20 cellular contexts compared by ENCODE assay signal in the genomic region with DNA sequence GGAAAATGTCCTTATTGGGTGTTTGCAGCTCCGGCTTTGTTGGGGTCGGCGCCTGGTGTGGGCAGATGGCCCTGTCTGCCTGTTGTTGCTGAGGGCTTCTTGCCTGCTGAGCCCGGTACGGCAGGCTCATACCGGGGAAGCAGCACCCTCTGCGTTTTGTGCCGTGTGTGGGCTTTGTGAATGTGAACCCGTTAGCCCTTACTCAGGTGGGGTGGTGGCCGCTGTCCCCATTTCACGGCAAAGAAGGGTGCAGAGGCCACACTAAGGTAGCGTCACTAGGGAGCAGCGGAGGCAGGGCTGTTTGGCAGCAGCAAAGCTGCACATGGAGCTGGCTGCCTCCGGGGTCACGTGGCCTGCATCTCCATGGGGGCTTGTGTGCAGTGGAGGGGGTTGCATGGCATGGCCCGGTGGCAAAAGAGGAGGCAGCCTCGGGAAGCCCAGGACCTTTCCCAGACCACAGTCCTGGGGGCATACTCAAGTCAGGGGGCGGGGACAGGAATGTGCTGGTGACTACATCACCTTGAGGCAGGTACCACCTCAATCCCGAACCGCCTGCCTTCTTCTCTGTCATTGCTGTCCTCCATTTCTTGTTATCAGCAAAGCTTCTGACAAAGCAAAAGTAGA. TPM values are rescaled to one million over a fixed set of nuclear protein-coding genes. Genes with fewer than 3 reads are reported as not detected.
DNase-seq lines count a peak whose midpoint lies in the region; ATAC-seq, FAIRE-seq and TF ChIP-seq lines count a peak whose summit lies in the region.
"Had no signal": no experiment of that assay in that cellular context is flagged by ENCODE, and none has a peak within 500 bp of the region (broad histone marks: within the 10 kb centered on the region; RNA-seq: fewer than 3 reads in every experiment).

No MANE protein-coding gene starts in this region.

- no peak overlapping the region for H3K4me3 Mint-ChIP-seq in MCF 10A (ENCODE audit: unreplicated experiment)
- H3K4me3 Mint-ChIP-seq in activated naive CD4-positive, alpha-beta T cell treated with anti-CD3 and anti-CD28 coated beads for 36 hours, result no peak overlapping the region
- H3K4me3 Mint-ChIP-seq: activated CD8-positive, alpha-beta T cell treated with anti-CD3 and anti-CD28 coated beads, Interleukin-2, amount 10 ng/mL, durations not matched to agents 7 days and 5 days had no signal

- TF ChIP-seq CTCF in breast epithelium (IDR thresholded peaks at IDR 0.05), result no peak
- TF ChIP-seq CTCF in MCF 10A (IDR thresholded peaks at IDR 0.05; ENCODE audit: unreplicated experiment), result no peak
- TF ChIP-seq CTCF in K562 (IDR thresholded peaks at IDR 0.05 in 2 of 3, conservative IDR thresholded peaks at IDR 0.05 in 1 of 3; ENCODE audit: insufficient read depth in 2 of 3, low read depth in 1 of 3, low read length in 3 of 3), result no peak

- H3K27ac ChIP-seq in breast epithelium (peak overlapping the region; percentile 19 to 72), K562 (ENCODE audit: extremely low read depth, low read depth, low read length) (no peak overlapping the region), mesenchymal stem cell (ENCODE audit: low read length, poor library complexity, severe bottlenecking) (peak overlapping the region; percentile 82), temporal lobe (ENCODE audit: low read depth, low read length) (peak overlapping the region; percentile 36)
- H3K27ac ChIP-seq: A549, heart left ventricle, KMS-11, neutrophil, thoracic aorta had no signal

- H2BK120ac ChIP-seq in mesenchymal stem cell (ENCODE audit: low read depth, low read length), result peak overlapping the region; percentile 6

- no peak overlapping the region for H2BK15ac ChIP-seq in mesenchymal stem cell (ENCODE audit: low read depth, poor library complexity, severe bottlenecking)

- intact Hi-C loops in breast epithelium (cut with DNase I; ENCODE audit: low total_unique reads), result no loop called here
- intact Hi-C loops in MCF 10A (cut with micrococcal nuclease), result no loop called here
- intact Hi-C loops in K562 (cut with micrococcal nuclease), result no loop called here
- intact Hi-C loops in activated naive CD4-positive, alpha-beta T cell treated with anti-CD3 and anti-CD28 coated beads for 36 hours (cut with micrococcal nuclease), result no loop called here

- H2AFZ ChIP-seq in K562 (ENCODE audit: low read depth, low read length) (0 out of 2 replicates have a peak overlapping the region, but pooled peaks have one; percentile 14), mesenchymal stem cell (ENCODE audit: low read depth, low read length) (no peak overlapping the region)

- H3K27me3 Mint-ChIP-seq in MCF 10A (ENCODE audit: insufficient read depth, unreplicated experiment), result no peaks in the 10 kb centered on the region
- no peaks in the 10 kb centered on the region for H3K27me3 Mint-ChIP-seq in activated naive CD4-positive, alpha-beta T cell treated with anti-CD3 and anti-CD28 coated beads for 36 hours (ENCODE audit: low read depth)

- H3K9me1 ChIP-seq in K562 (ENCODE audit: control insufficient read depth, insufficient read depth, low read length), result no peaks in the 10 kb centered on the region

- CTCF ChIA-PET in MCF 10A (lab: Yijun Ruan, JAX) (interaction anchor here (0.7 to 2.7 kb wide), 2 partner anchors 20 to 47 kb away, joined by 3 to 11 read pairs; a partner anchor contains a TSS), K562 (lab: Yijun Ruan, JAX; ENCODE audit: low intra/inter-chr PET ratio) (no interaction called here)
- CTCF ChIA-PET in activated naive CD4-positive, alpha-beta T cell treated with anti-CD3 and anti-CD28 coated beads for 36 hours (lab: Charles Lee), result interaction anchor here (0.9 to 1.2 kb wide), 3 partner anchors 20 to 184 kb away, joined by 3 to 4 read pairs (median 3); a partner anchor contains a TSS

- no peak for FAIRE-seq in K562 (lab: Jason Lieb, UNC)
- FAIRE-seq: A549, D721Med, endothelial cell of umbilical vein had no signal

- H4K91ac ChIP-seq in mesenchymal stem cell (ENCODE audit: low read length), result peak overlapping the region; percentile 91

- H3K36me3 ChIP-seq in breast epithelium (no peaks in the 10 kb centered on the region), K562 (ENCODE audit: control insufficient read depth, insufficient read depth, low read length) (no peaks in the 10 kb centered on the region), mesenchymal stem cell (ENCODE audit: control insufficient read depth in 1 of 2, insufficient read depth in 2 of 2, low read depth in 1 of 2, low read length in 2 of 2) (peaks cover 0 to 1% of the 10 kb centered on the region in 2 experiments)
- H3K36me3 ChIP-seq: heart left ventricle, left lung, neutrophil, thoracic aorta had no signal

- no peak overlapping the region for H2BK5ac ChIP-seq in mesenchymal stem cell (ENCODE audit: low read depth, low read length, poor library complexity, severe bottlenecking)

- H3K4me3 ChIP-seq in breast epithelium (peak overlapping the region in 2 of 3 donors; percentile 20 to 46), K562 (no peak overlapping the region), mesenchymal stem cell (ENCODE audit: insufficient read depth in 1 of 2, low read depth in 1 of 2, low read length in 2 of 2) (no peak overlapping the region)
- H3K4me3 ChIP-seq: A549, heart left ventricle, left lung, thoracic aorta had no signal

- BruUV-seq in MCF 10A (replicated peaks; lab: Mats Ljungman, UMichigan) (no TSS peak), K562 (replicated peaks; lab: Mats Ljungman, UMichigan) (no TSS peak)

- H3K9ac ChIP-seq in K562 (ENCODE audit: insufficient read depth in 1 of 2, low read depth in 2 of 2, low read length in 2 of 2) (0 out of 4 replicates have a peak overlapping the region, but pooled peaks of 1 of the 2 experiments have one; percentile 38), mesenchymal stem cell (ENCODE audit: low read length) (peak overlapping the region; percentile 30)
- H3K9ac ChIP-seq: KMS-11 had no signal

- 60% methylated on average over 20 of the region's 20 CpGs for WGBS in K562 (ENCODE audit: insufficient coverage, low coverage, missing lambda C conversion rate)
- 90% methylated on average over 20 of the region's 20 CpGs for WGBS in mesenchymal stem cell

- no peak for TF ChIP-seq POLR2A in breast epithelium (IDR thresholded peaks at IDR 0.05)
- no peak for TF ChIP-seq POLR2A in K562 (conservative IDR thresholded peaks at IDR 0.05)

- no peak for TF ChIP-seq RAD21 in K562 (CRISPR knock-in tag; conservative IDR thresholded peaks at IDR 0.05 in 1 of 2, IDR thresholded peaks at IDR 0.05 in 1 of 2)

- ATAC-seq in K562, result no peak
- no peak for ATAC-seq in HG03521 (IDR thresholded peaks at IDR 0.05; ENCODE audit: unreplicated experiment)
- ATAC-seq: A549; activated CD8-positive, alpha-beta T cell treated with anti-CD3 and anti-CD28 coated beads, Interleukin-2, amount 10 ng/mL, durations not matched to agents 7 days and 5 days; heart left ventricle; left lung had no signal

- DNase-seq in breast epithelium (ENCODE audit: low spot score in 2 of 2), result no peak
- DNase-seq in MCF 10A (ENCODE audit: unreplicated experiment), result no peak
- DNase-seq in K562 (ENCODE audit: extremely low read depth in 1 of 4, low spot score in 3 of 4), result no peak
- no peak for DNase-seq in mesenchymal stem cell
- DNase-seq in activated naive CD4-positive, alpha-beta T cell treated with anti-CD3 and anti-CD28 coated beads for 36 hours, result no peak
- no peak for DNase-seq in NCI-H774 (lab: John Stamatoyannopoulos, UW)
- DNase-seq: activated CD8-positive, alpha-beta T cell treated with anti-CD3 and anti-CD28 coated beads, Interleukin-2, amount 10 ng/mL, durations not matched to agents 7 days and 5 days; heart left ventricle; left lung; NCI-H2029; stimulated activated CD4-positive, alpha-beta T cell treated with anti-CD3 and anti-CD28 coated beads, Interleukin-12 subunit alpha, Interleukin-12 subunit beta, amount 100 ng/mL, for 4 hours had no signal

- H3K36me3 Mint-ChIP-seq in MCF 10A (ENCODE audit: insufficient read depth, unreplicated experiment), result peaks cover 6% of the 10 kb centered on the region
- H3K36me3 Mint-ChIP-seq in activated naive CD4-positive, alpha-beta T cell treated with anti-CD3 and anti-CD28 coated beads for 36 hours (ENCODE audit: low read depth), result no peaks in the 10 kb centered on the region

- no peaks in the 10 kb centered on the region for H4K20me1 ChIP-seq in K562 (replicated peaks; ENCODE audit: control insufficient read depth, insufficient read depth, low read length)

- H3K23ac ChIP-seq in mesenchymal stem cell (ENCODE audit: low read length in 2 of 2), result peak overlapping the region in 1 of 2 experiments; percentile 96

- peak overlapping the region; percentile 50 to 72 for H3K18ac ChIP-seq in mesenchymal stem cell (ENCODE audit: low read depth in 1 of 2, low read length in 2 of 2)

- peak overlapping the region; percentile 74 for H4K8ac ChIP-seq in mesenchymal stem cell (ENCODE audit: low read length)

- H3K27me3 ChIP-seq in breast epithelium (no peaks in the 10 kb centered on the region), K562 (ENCODE audit: control insufficient read depth in 2 of 2, insufficient read depth in 2 of 2, low read length in 2 of 2) (peaks cover 0 to 10% of the 10 kb centered on the region in 2 experiments; a peak in 2 of 5 replicates), mesenchymal stem cell (ENCODE audit: control insufficient read depth in 1 of 2, insufficient read depth in 1 of 2, low read length in 2 of 2) (no peaks in the 10 kb centered on the region)
- H3K27me3 ChIP-seq: heart left ventricle, left lung, neutrophil had no signal

- peaks cover 32% of the 10 kb centered on the region for H3K4me1 Mint-ChIP-seq in MCF 10A (ENCODE audit: insufficient read depth, unreplicated experiment)
- no peaks in the 10 kb centered on the region for H3K4me1 Mint-ChIP-seq in activated naive CD4-positive, alpha-beta T cell treated with anti-CD3 and anti-CD28 coated beads for 36 hours (ENCODE audit: low read depth)

- no peak overlapping the region for H3K27ac Mint-ChIP-seq in MCF 10A (ENCODE audit: low read depth, unreplicated experiment)
- H3K27ac Mint-ChIP-seq in activated naive CD4-positive, alpha-beta T cell treated with anti-CD3 and anti-CD28 coated beads for 36 hours, result no peak overlapping the region
- H3K27ac Mint-ChIP-seq: activated CD8-positive, alpha-beta T cell treated with anti-CD3 and anti-CD28 coated beads, Interleukin-2, amount 10 ng/mL, durations not matched to agents 7 days and 5 days; activated T-helper 2 cell treated with anti-CD3 and anti-CD28 coated beads, Interferon-gamma antibody, Interleukin-2, Interleukin-4, amounts not matched to agents 10 μg/mL and 5 μg/mL and 100 μg/mL, durations not matched to agents 14 hours and 24 hours and 36 hours had no signal

- peak overlapping the region; percentile 19 to 85 for H2BK12ac ChIP-seq in mesenchymal stem cell (ENCODE audit: low read length in 2 of 2)

- H3K4me1 ChIP-seq in breast epithelium (peaks cover 13 to 28% of the 10 kb centered on the region in 2 donors), K562 (replicated peaks in 1 of 2; ENCODE audit: control insufficient read depth in 2 of 2, insufficient read depth in 2 of 2, low read length in 2 of 2) (peaks cover 0 to 13% of the 10 kb centered on the region in 2 experiments; a peak in 3 of 5 replicates), mesenchymal stem cell (ENCODE audit: control insufficient read depth, insufficient read depth, low read depth, low read length) (peaks cover 76% of the 10 kb centered on the region)

- no peaks in the 10 kb centered on the region for H3K79me2 ChIP-seq in K562 (ENCODE audit: control insufficient read depth, insufficient read depth, low read length)

- H3K9me3 ChIP-seq in breast epithelium (no peaks in the 10 kb centered on the region), K562 (replicated peaks; ENCODE audit: control insufficient read depth, insufficient read depth, low read depth, low read length) (no peaks in the 10 kb centered on the region), mesenchymal stem cell (ENCODE audit: control insufficient read depth, low read length) (no peaks in the 10 kb centered on the region)
- H3K9me3 ChIP-seq: A549, heart left ventricle, left lung, neutrophil, thoracic aorta had no signal

- peak overlapping the region; percentile 92 for H2AK5ac ChIP-seq in mesenchymal stem cell (ENCODE audit: low read length, severe bottlenecking)

- H3K14ac ChIP-seq in mesenchymal stem cell (ENCODE audit: low read length in 2 of 2), result peak overlapping the region in 1 of 2 experiments; percentile 93

- H3K9me3 Mint-ChIP-seq in MCF 10A (ENCODE audit: unreplicated experiment), result no peaks in the 10 kb centered on the region
- H3K9me3 Mint-ChIP-seq in activated naive CD4-positive, alpha-beta T cell treated with anti-CD3 and anti-CD28 coated beads for 36 hours, result no peaks in the 10 kb centered on the region
- H3K9me3 Mint-ChIP-seq: activated T-helper 2 cell treated with anti-CD3 and anti-CD28 coated beads, Interferon-gamma antibody, Interleukin-2, Interleukin-4, amounts not matched to agents 10 μg/mL and 5 μg/mL and 100 μg/mL, durations not matched to agents 14 hours and 24 hours and 36 hours had no signal

- no peak for TF ChIP-seq EP300 in K562 (IDR thresholded peaks at IDR 0.05; ENCODE audit: low read length)

- H3K4ac ChIP-seq in mesenchymal stem cell (ENCODE audit: low read depth in 1 of 2, low read length in 2 of 2), result peak overlapping the region; percentile 67

- in situ Hi-C loops in K562 (cut with MboI), result no loop called here

- H3K4me2 ChIP-seq in K562 (ENCODE audit: insufficient read depth, low read length) (no peak overlapping the region), mesenchymal stem cell (ENCODE audit: low read length, poor library complexity, severe bottlenecking) (no peak overlapping the region)
- H3K4me2 ChIP-seq: A549, KMS-11 had no signal

- POLR2A ChIA-PET in MCF 10A (lab: Yijun Ruan, JAX) (interaction anchor here (0.5 to 1.5 kb wide), 3 partner anchors 23 to 66 kb away, joined by 3 to 5 read pairs (median 4); no protein-coding TSS in a partner anchor), K562 (lab: Yijun Ruan, JAX) (interaction anchor here (0.9 to 3.1 kb wide), 6 partner anchors 8 to 110 kb away, joined by 3 to 27 read pairs (median 4); a partner anchor contains a TSS)

- H3K79me1 ChIP-seq in mesenchymal stem cell (replicated peaks; ENCODE audit: low read length, poor library complexity, severe bottlenecking), result peaks cover 9% of the 10 kb centered on the region

RNA-seq across cellular contexts. Expression of a gene that starts 47.3 kb away (rescaled TPM):
- total RNA-seq in breast epithelium (10 to 100 TPM; 18.1 to 32.1 (median 28.5) TPM), MCF 10A (2022) (29.7 and 32.1 TPM in 2 replicates), K562 (2014; rRNA removed) (24.6 and 31.5 TPM in 2 replicates), K562 (2014; rRNA removed; fragmentation: Illumina TruSeq; extraction: Trizol) (11.1 and 12.6 TPM in 2 replicates), K562 (2015; rRNA removed; fragmentation: Illumina TruSeq; extraction: Trizol) (19.4 and 20.1 TPM in 2 replicates), K562 (2021) (32.7 and 37.0 TPM in 2 replicates), temporal lobe (7.6 TPM)
- 13.7 and 28.2 TPM in 2 replicates for total RNA-seq in K562 (2011; cell fraction: chromatin; rRNA removed; ENCODE audit: low replicate concordance)
- total RNA-seq in K562 (2011; cell fraction: nucleolus; rRNA removed), result 20.1 and 23.2 TPM in 2 replicates
- total RNA-seq in K562 (2011; cell fraction: nucleoplasm; rRNA removed), result 23.9 and 30.5 TPM in 2 replicates
- polyA plus RNA-seq in K562 (2011; rRNA removed) (25.3 and 29.5 TPM in 2 replicates), K562 (2014; fragmentation: Illumina TruSeq; extraction: Trizol) (29.8 and 35.8 TPM in 2 replicates), K562 (2014; fragmentation: Nextera tagmentation; extraction: Ambion mirVana) (1 to 10 TPM; 2.5 to 2.8 TPM), K562 (2014; rRNA removed) (28.4 and 32.2 TPM in 2 replicates)
- 39.3 and 67.9 TPM in 2 replicates for polyA plus RNA-seq in K562 (2011; cell fraction: cytosol; rRNA removed)
- polyA plus RNA-seq in K562 (2011; cell fraction: nucleus; rRNA removed), result 41.4 and 58.3 TPM in 2 replicates
- polyA plus RNA-seq in K562 (2012), result 35.4 TPM in 2 replicates
- polyA minus RNA-seq in K562 (2011; rRNA and poly(A)+ RNA removed), result 16.6 and 31.6 TPM in 2 replicates
- 23.6 and 23.7 TPM in 2 replicates for polyA minus RNA-seq in K562 (2011; cell fraction: cytosol; rRNA and poly(A)+ RNA removed)
- polyA minus RNA-seq in K562 (2011; cell fraction: nucleus; rRNA and poly(A)+ RNA removed), result 11.4 and 14.8 TPM in 2 replicates
- 30.1 TPM for polyA plus RNA-seq in mesenchymal stem cell (2013, experiment 1 of 2)
- polyA plus RNA-seq in mesenchymal stem cell (2013, experiment 2 of 2), result 29.6 TPM
- 10 to 100 TPM; 27.8 to 28.2 TPM for total RNA-seq in activated naive CD4-positive, alpha-beta T cell treated with anti-CD3 and anti-CD28 coated beads for 36 hours

RNA-seq across cellular contexts. Expression of a gene that starts 47.7 kb away (rescaled TPM):
- 10 to 100 TPM in 2 of 3 donors, 1 to 10 TPM in 1; 7.0 to 57.1 (median 52.1) TPM for total RNA-seq in breast epithelium
- total RNA-seq in MCF 10A (2022), result 42.6 and 48.4 TPM in 2 replicates
- total RNA-seq in K562 (2011; cell fraction: chromatin; rRNA removed; ENCODE audit: low replicate concordance), result 22.2 and 40.3 TPM in 2 replicates
- 21.8 and 28.2 TPM in 2 replicates for total RNA-seq in K562 (2011; cell fraction: nucleolus; rRNA removed)
- 25.1 and 31.5 TPM in 2 replicates for total RNA-seq in K562 (2011; cell fraction: nucleoplasm; rRNA removed)
- 4.2 and 5.5 TPM in 2 replicates for total RNA-seq in K562 (2014; rRNA removed)
- total RNA-seq in K562 (2014; rRNA removed; fragmentation: Illumina TruSeq; extraction: Trizol), result 2.8 and 3.6 TPM in 2 replicates
- total RNA-seq in K562 (2015; rRNA removed; fragmentation: Illumina TruSeq; extraction: Trizol), result 3.8 and 4.5 TPM in 2 replicates
- total RNA-seq in K562 (2021), result 6.8 and 7.3 TPM in 2 replicates
- polyA plus RNA-seq in K562 (2011; rRNA removed), result 5.2 and 11.2 TPM in 2 replicates
- 7.6 and 9.5 TPM in 2 replicates for polyA plus RNA-seq in K562 (2011; cell fraction: cytosol; rRNA removed)
- 20.2 and 31.7 TPM in 2 replicates for polyA plus RNA-seq in K562 (2011; cell fraction: nucleus; rRNA removed)
- polyA plus RNA-seq in K562 (2012), result 6.4 and 11.6 TPM in 2 replicates
- 3.9 and 4.6 TPM in 2 replicates for polyA plus RNA-seq in K562 (2014; fragmentation: Illumina TruSeq; extraction: Trizol)
- under 1 TPM; 0.20 to 0.24 TPM for polyA plus RNA-seq in K562 (2014; fragmentation: Nextera tagmentation; extraction: Ambion mirVana)
- polyA plus RNA-seq in K562 (2014; rRNA removed), result 4.2 and 4.7 TPM in 2 replicates
- polyA minus RNA-seq in K562 (2011; rRNA and poly(A)+ RNA removed), result 6.3 and 6.5 TPM in 2 replicates
- 6.1 and 9.0 TPM in 2 replicates for polyA minus RNA-seq in K562 (2011; cell fraction: cytosol; rRNA and poly(A)+ RNA removed)
- 7.5 and 12.9 TPM in 2 replicates for polyA minus RNA-seq in K562 (2011; cell fraction: nucleus; rRNA and poly(A)+ RNA removed)
- 73.1 TPM for polyA plus RNA-seq in mesenchymal stem cell (2013, experiment 1 of 2)
- polyA plus RNA-seq in mesenchymal stem cell (2013, experiment 2 of 2), result 71.9 TPM
- total RNA-seq in temporal lobe, result 17.9 TPM
- total RNA-seq in activated naive CD4-positive, alpha-beta T cell treated with anti-CD3 and anti-CD28 coated beads for 36 hours, result 1 to 10 TPM; 2.0 to 2.2 TPM

RNA-seq across cellular contexts. Expression of a gene that starts 58.2 kb away (rescaled TPM):
- total RNA-seq in breast epithelium (10 to 100 TPM; 25.1 to 47.5 (median 43.3) TPM), MCF 10A (2022) (39.6 and 42.8 TPM in 2 replicates), K562 (2014; rRNA removed) (6.5 and 8.6 TPM in 2 replicates), K562 (2014; rRNA removed; fragmentation: Illumina TruSeq; extraction: Trizol) (4.1 and 5.8 TPM in 2 replicates), K562 (2015; rRNA removed; fragmentation: Illumina TruSeq; extraction: Trizol) (7.4 and 7.5 TPM in 2 replicates), K562 (2021) (10.0 and 13.4 TPM in 2 replicates), temporal lobe (23.4 TPM)
- total RNA-seq in K562 (2011; cell fraction: chromatin; rRNA removed; ENCODE audit: low replicate concordance), result 74.5 and 153 TPM in 2 replicates
- 62.1 and 70.9 TPM in 2 replicates for total RNA-seq in K562 (2011; cell fraction: nucleolus; rRNA removed)
- 62.3 and 69.4 TPM in 2 replicates for total RNA-seq in K562 (2011; cell fraction: nucleoplasm; rRNA removed)
- polyA plus RNA-seq in K562 (2011; rRNA removed) (7.0 and 13.5 TPM in 2 replicates), K562 (2014; fragmentation: Illumina TruSeq; extraction: Trizol) (6.2 and 6.6 TPM in 2 replicates), K562 (2014; fragmentation: Nextera tagmentation; extraction: Ambion mirVana) (under 1 TPM; 0.50 to 0.51 TPM), K562 (2014; rRNA removed) (9.7 and 20.7 TPM in 2 replicates)
- 5.8 and 6.2 TPM in 2 replicates for polyA plus RNA-seq in K562 (2011; cell fraction: cytosol; rRNA removed)
- polyA plus RNA-seq in K562 (2011; cell fraction: nucleus; rRNA removed), result 82.8 and 102 TPM in 2 replicates
- 10.1 and 29.2 TPM in 2 replicates for polyA plus RNA-seq in K562 (2012)
- 7.7 and 10.8 TPM in 2 replicates for polyA minus RNA-seq in K562 (2011; rRNA and poly(A)+ RNA removed)
- polyA minus RNA-seq in K562 (2011; cell fraction: cytosol; rRNA and poly(A)+ RNA removed), result 3.4 and 6.3 TPM in 2 replicates
- polyA minus RNA-seq in K562 (2011; cell fraction: nucleus; rRNA and poly(A)+ RNA removed), result 18.6 and 30.8 TPM in 2 replicates
- polyA plus RNA-seq in mesenchymal stem cell (2013, experiment 1 of 2), result 12.8 TPM
- polyA plus RNA-seq in mesenchymal stem cell (2013, experiment 2 of 2), result 11.6 TPM
- total RNA-seq in activated naive CD4-positive, alpha-beta T cell treated with anti-CD3 and anti-CD28 coated beads for 36 hours, result 10 to 100 TPM; 43.1 to 49.3 TPM

Comparison
In these comparisons a context has a peak if more than half of its experiments do, and no peak if none do; other contexts are left out.
1. H3K4me3 ChIP-seq: peak in breast epithelium (2 of 3); none in K562 (single experiment) and mesenchymal stem cell (0 of 2).